In the genomic region with DNA sequence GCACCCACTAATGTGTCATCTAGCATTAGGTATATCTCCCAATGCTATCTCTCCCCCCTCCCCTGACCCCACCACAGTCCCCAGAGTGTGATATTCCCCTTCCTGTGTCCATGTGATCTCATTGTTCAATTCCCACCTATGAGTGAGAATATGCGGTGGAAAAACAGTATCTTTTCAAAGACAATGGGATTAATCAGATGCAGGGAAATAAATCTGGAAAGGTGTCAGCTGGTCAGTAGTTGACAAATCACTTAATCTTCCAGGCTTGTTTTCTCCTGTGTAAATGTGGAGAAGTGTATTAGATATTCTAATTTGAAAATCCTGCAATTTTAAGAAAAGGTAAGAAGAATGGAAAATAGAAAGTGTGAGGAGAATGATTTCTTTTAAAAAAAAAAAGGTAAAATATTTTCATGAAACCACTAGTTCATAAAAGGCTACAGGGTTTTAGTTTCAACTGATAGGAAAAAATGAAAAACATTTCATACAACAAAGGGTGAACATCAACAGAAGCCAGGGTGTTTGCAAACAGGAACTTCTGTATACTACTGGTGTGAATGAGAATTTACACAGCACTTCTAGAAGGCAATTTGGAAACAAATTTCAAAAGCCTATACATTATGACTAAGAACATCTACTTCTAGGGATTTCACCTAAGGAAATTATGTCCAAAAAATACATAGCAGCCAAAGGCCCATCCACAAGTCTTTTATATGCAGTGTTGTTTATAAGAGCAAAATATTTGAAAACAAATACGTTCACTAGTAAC, we compare ENCODE assay signal across 21 cellular contexts.
DNase-seq lines count a peak whose midpoint lies in the region; ATAC-seq and TF ChIP-seq lines count a peak whose summit lies in the region.
"Had no signal": no experiment of that assay in that cellular context is flagged by ENCODE, and none has a peak within 500 bp of the region (broad histone marks: within the 10 kb centered on the region; RNA-seq: fewer than 3 reads in every experiment).

No MANE protein-coding gene starts in this region.

- no peak for DNase-seq in CD4-positive, alpha-beta T cell
- DNase-seq in NCI-H82 treated with DMSO at 0.1 percent for 48 hours (lab: John Stamatoyannopoulos, UW; ENCODE audit: unreplicated experiment) (peak; percentile 57), mesendoderm (peak; percentile 79), NCI-H2029 treated with DMSO at 0.1 percent for 48 hours (lab: John Stamatoyannopoulos, UW) (no peak), dorsolateral prefrontal cortex (no peak), mesothelial cell of epicardium (ENCODE audit: low spot score in 2 of 2, unreplicated experiment in 2 of 2) (no peak)
- DNase-seq in effector CD8-positive, alpha-beta T cell (lab: John Stamatoyannopoulos, UW) = no peak
- DNase-seq: activated gamma-delta T cell treated with Interleukin-2 at 50 U/mL for 16 hours, DMS79 treated with DMSO at 0.1 percent for 48 hours, H7, heart left ventricle, left lung, NCI-H1694 treated with DMSO at 0.1 percent for 48 hours, NCI-H226, psoas muscle, stomach, transverse colon had no signal

- H2AK5ac ChIP-seq in mesendoderm (ENCODE audit: low read length) = no peak overlapping the region

- H3K4me3 Mint-ChIP-seq in CD4-positive, alpha-beta T cell = peak overlapping the region; percentile 36
- H3K4me3 Mint-ChIP-seq in activated naive CD8-positive, alpha-beta T cell = peak overlapping the region; percentile 61
- H3K4me3 Mint-ChIP-seq in mesothelial cell of epicardium = no peak overlapping the region
- H3K4me3 Mint-ChIP-seq: WTC11 had no signal

- intact Hi-C loops in CD4-positive, alpha-beta T cell (cut with DNase I, micrococcal nuclease) = no loop called here
- intact Hi-C loops in dorsolateral prefrontal cortex (cut with DNase I) = no loop called here

- no peak overlapping the region for H3K4ac ChIP-seq in mesendoderm (ENCODE audit: low read depth, low read length)

- H3K9me3 ChIP-seq in CD4-positive, alpha-beta T cell (ENCODE audit: control insufficient read depth, low read length) = peaks cover 8% of the 10 kb centered on the region
- H3K9me3 ChIP-seq: psoas muscle, transverse colon had no signal

- peak overlapping the region; percentile 86 for H3K27ac Mint-ChIP-seq in CD4-positive, alpha-beta T cell
- peak overlapping the region; percentile 95 for H3K27ac Mint-ChIP-seq in activated naive CD8-positive, alpha-beta T cell
- H3K27ac Mint-ChIP-seq in mesothelial cell of epicardium = no peak overlapping the region
- H3K27ac Mint-ChIP-seq: WTC11 had no signal

- no peaks in the 10 kb centered on the region for H3K4me1 ChIP-seq in mesendoderm (ENCODE audit: control insufficient read depth, low read depth, low read length)
- H3K4me1 ChIP-seq: left lung, psoas muscle had no signal

- H3K79me2 ChIP-seq in mesendoderm (ENCODE audit: control insufficient read depth, insufficient read depth, low read length) = no peaks in the 10 kb centered on the region

- no peak for ATAC-seq in CD4-positive, alpha-beta T cell (ENCODE audit: poor library complexity)
- ATAC-seq: heart left ventricle, left lung, psoas muscle, WTC11 had no signal

- H3K9ac ChIP-seq in mesendoderm (ENCODE audit: low read length) = no peak overlapping the region
- H3K9ac ChIP-seq: KMS-11 had no signal

- H3K79me1 ChIP-seq in mesendoderm (ENCODE audit: low read length) = no peaks in the 10 kb centered on the region

- H4K8ac ChIP-seq in mesendoderm (ENCODE audit: low read depth, low read length) = no peak overlapping the region

- H3K9me3 Mint-ChIP-seq in CD4-positive, alpha-beta T cell = peaks cover 10% of the 10 kb centered on the region
- peaks cover 4% of the 10 kb centered on the region for H3K9me3 Mint-ChIP-seq in activated naive CD8-positive, alpha-beta T cell (ENCODE audit: low read depth)
- H3K9me3 Mint-ChIP-seq in mesothelial cell of epicardium = no peaks in the 10 kb centered on the region

- no peak overlapping the region for H3K4me2 ChIP-seq in mesendoderm (ENCODE audit: low read length)
- H3K4me2 ChIP-seq: KMS-11 had no signal

- no peak overlapping the region for H3K23ac ChIP-seq in mesendoderm (ENCODE audit: low read length)

- WGBS in mesendoderm (ENCODE audit: extremely low coverage, insufficient coverage, low lambda C conversion rate) = 100% methylated on average over 1 of the region's 2 CpGs

- H3K36me3 Mint-ChIP-seq in CD4-positive, alpha-beta T cell (ENCODE audit: low read depth) = peaks cover 43% of the 10 kb centered on the region
- H3K36me3 Mint-ChIP-seq in activated naive CD8-positive, alpha-beta T cell = peaks cover 28% of the 10 kb centered on the region
- H3K36me3 Mint-ChIP-seq in mesothelial cell of epicardium = peaks cover 26% of the 10 kb centered on the region

- no peaks in the 10 kb centered on the region for H3K27me3 ChIP-seq in CD4-positive, alpha-beta T cell (ENCODE audit: control insufficient read depth, insufficient read depth, low read length)
- no peaks in the 10 kb centered on the region for H3K27me3 ChIP-seq in mesendoderm (ENCODE audit: insufficient read depth, low read length, poor library complexity)
- H3K27me3 ChIP-seq in dorsolateral prefrontal cortex = no peaks in the 10 kb centered on the region
- H3K27me3 ChIP-seq: heart left ventricle, left lung, stomach, transverse colon had no signal

- no peak overlapping the region for H3K4me3 ChIP-seq in mesendoderm (ENCODE audit: low read length)
- no peak overlapping the region for H3K4me3 ChIP-seq in dorsolateral prefrontal cortex
- H3K4me3 ChIP-seq: heart left ventricle, left lung, psoas muscle, skin epidermis, stomach, transverse colon had no signal

- H3K27me3 Mint-ChIP-seq in CD4-positive, alpha-beta T cell = no peaks in the 10 kb centered on the region
- no peaks in the 10 kb centered on the region for H3K27me3 Mint-ChIP-seq in activated naive CD8-positive, alpha-beta T cell
- no peaks in the 10 kb centered on the region for H3K27me3 Mint-ChIP-seq in mesothelial cell of epicardium (ENCODE audit: low read depth)

- H2BK5ac ChIP-seq in mesendoderm (ENCODE audit: low read length) = no peak overlapping the region

- no peak for TF ChIP-seq CTCF in CD4-positive, alpha-beta T cell (IDR thresholded peaks at IDR 0.05)
- TF ChIP-seq CTCF in dorsolateral prefrontal cortex (IDR thresholded peaks at IDR 0.05 in 54 of 56, conservative IDR thresholded peaks at IDR 0.05 in 2 of 56; ENCODE audit: low read depth in 1 of 56, partially characterized antibody in 56 of 56) (no peak), mesothelial cell of epicardium (IDR thresholded peaks at IDR 0.05; ENCODE audit: unreplicated experiment) (no peak)

- peaks cover 86% of the 10 kb centered on the region for H3K4me1 Mint-ChIP-seq in CD4-positive, alpha-beta T cell (ENCODE audit: low read depth)
- peaks cover 85% of the 10 kb centered on the region for H3K4me1 Mint-ChIP-seq in activated naive CD8-positive, alpha-beta T cell (ENCODE audit: low read depth)
- H3K4me1 Mint-ChIP-seq in mesothelial cell of epicardium = peaks cover 17% of the 10 kb centered on the region

- CTCF ChIA-PET in CD4-positive, alpha-beta T cell (lab: Charles Lee) = no interaction called here

- no peak overlapping the region for H3K18ac ChIP-seq in mesendoderm (ENCODE audit: low read length)

- POLR2A ChIA-PET in CD4-positive, alpha-beta T cell (lab: Charles Lee) = no interaction called here

- no peaks in the 10 kb centered on the region for H3K36me3 ChIP-seq in mesendoderm (ENCODE audit: control insufficient read depth, insufficient read depth, low read length)
- H3K36me3 ChIP-seq: transverse colon had no signal

- no peak overlapping the region for H3K27ac ChIP-seq in CD4-positive, alpha-beta T cell (ENCODE audit: low read depth, low read length)
- H3K27ac ChIP-seq in mesendoderm (ENCODE audit: low read depth, low read length) (no peak overlapping the region), dorsolateral prefrontal cortex (no peak overlapping the region)
- H3K27ac ChIP-seq: KMS-11, left lung, psoas muscle had no signal

- H2BK120ac ChIP-seq in mesendoderm (ENCODE audit: low read depth, low read length) = no peak overlapping the region

- no peak overlapping the region for H3K56ac ChIP-seq in mesendoderm (ENCODE audit: low read length)

- H4K5ac ChIP-seq in mesendoderm (ENCODE audit: low read length) = no peak overlapping the region

- no peak overlapping the region for H2BK15ac ChIP-seq in mesendoderm (replicated peaks; ENCODE audit: low read depth)

Comparison
In these comparisons a context has a peak if more than half of its experiments do, and no peak if none do; other contexts are left out.
1. DNase-seq: peak in NCI-H82 treated with DMSO at 0.1 percent for 48 hours (single experiment) and mesendoderm (single experiment); none in CD4-positive, alpha-beta T cell (0 of 10), NCI-H2029 treated with DMSO at 0.1 percent for 48 hours (single experiment), dorsolateral prefrontal cortex (0 of 10), mesothelial cell of epicardium (0 of 2) and effector CD8-positive, alpha-beta T cell (single experiment).